8 cellular contexts compared by ENCODE assay signal in the genomic region with DNA sequence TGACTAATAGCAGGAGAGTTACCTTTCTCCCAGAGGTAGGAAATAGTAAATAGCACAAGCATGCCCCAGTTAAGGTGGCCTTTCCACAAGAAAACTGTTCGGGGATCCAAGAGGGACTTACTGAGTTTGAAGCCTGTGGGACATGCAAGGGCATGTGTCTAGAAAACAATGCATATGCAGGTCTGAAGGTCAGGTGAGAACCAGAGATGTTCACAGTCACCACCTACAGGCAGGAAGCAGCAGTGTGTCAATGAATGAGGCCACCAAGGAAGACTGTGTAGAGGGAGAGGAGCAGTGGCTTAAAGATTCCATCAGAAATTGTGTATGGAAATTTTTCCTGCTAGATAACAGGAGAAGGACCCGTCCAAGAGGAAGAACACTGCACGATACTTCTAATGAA.
DNase-seq lines count a peak whose midpoint lies in the region; ATAC-seq and TF ChIP-seq lines count a peak whose summit lies in the region.

No MANE protein-coding gene starts in this region.

- in situ Hi-C loops in Panc1 (cut with HindIII; ENCODE audit: low pct_unique_long_range_greater_than_20kb, low sequenced_read_pairs), result no loop called here

- H3K9me3 ChIP-seq in Panc1 (ENCODE audit: control insufficient read depth, insufficient read depth, low read depth, low read length), result no peaks in the 10 kb centered on the region
- no peaks in the 10 kb centered on the region for H3K9me3 ChIP-seq in spleen

- no peak overlapping the region for H3K27ac ChIP-seq in Panc1 (ENCODE audit: low read length)
- no peak overlapping the region for H3K27ac ChIP-seq in spleen

- no peaks in the 10 kb centered on the region for H3K27me3 ChIP-seq in Panc1 (ENCODE audit: control insufficient read depth, insufficient read depth, low read length)
- no peaks in the 10 kb centered on the region for H3K27me3 ChIP-seq in spleen (replicated peaks in 1 of 7)

- H3K4me3 ChIP-seq in Panc1 (ENCODE audit: low read depth in 2 of 2, low read length in 2 of 2) (no peak overlapping the region), spleen (no peak overlapping the region)

- TF ChIP-seq CTCF in GM20000 (IDR thresholded peaks at IDR 0.05; ENCODE audit: extremely low read depth, missing control alignments) (peak; percentile 15), Panc1 (IDR thresholded peaks at IDR 0.05) (peak; percentile 39), spleen (IDR thresholded peaks at IDR 0.05 in 8 of 11, conservative IDR thresholded peaks at IDR 0.05 in 3 of 11) (peak in 3 of 11 experiments; percentile 13 to 26 (median 14))

- ATAC-seq in Panc1, result no peak
- no peak for ATAC-seq in HG03439 (IDR thresholded peaks at IDR 0.05; ENCODE audit: unreplicated experiment)

- BruUV-seq in Panc1 (replicated peaks; lab: Mats Ljungman, UMichigan), result no TSS peak

- CTCF ChIA-PET in Panc1 (lab: Charles Lee), result no interaction called here

- H3K4me1 ChIP-seq in Panc1 (ENCODE audit: control insufficient read depth, insufficient read depth, low read length), result no peaks in the 10 kb centered on the region
- H3K4me1 ChIP-seq in spleen, result peaks cover 0 to 23% (median 5%) of the 10 kb centered on the region in 6 donors

- H3K36me3 ChIP-seq in Panc1 (ENCODE audit: control insufficient read depth, insufficient read depth, low read length), result no peaks in the 10 kb centered on the region
- H3K36me3 ChIP-seq in spleen, result peaks cover 0 to 15% (median 0%) of the 10 kb centered on the region in 6 donors

- intact Hi-C loops in Panc1 (cut with micrococcal nuclease; ENCODE audit: unreplicated experiment) (no loop called here), spleen (cut with DNase I; ENCODE audit: low total_unique reads) (no loop called here)

- peak; percentile 68 for DNase-seq in DMS53 treated with DMSO at 0.1 percent for 48 hours (lab: John Stamatoyannopoulos, UW; ENCODE audit: unreplicated experiment)
- DNase-seq in GM20000 (ENCODE audit: low spot score), result peak; percentile 42
- no peak for DNase-seq in Panc1 (ENCODE audit: low read depth, low spot score)
- peak; percentile 37 for DNase-seq in iPS-NIHi11 (ENCODE audit: low spot score)
- DNase-seq in spleen, result no peak
- DNase-seq in NCI-H128 (lab: John Stamatoyannopoulos, UW; ENCODE audit: unreplicated experiment), result no peak
- no peak for DNase-seq in occipital lobe (lab: John Stamatoyannopoulos, UW)

- WGBS in spleen, 5 donors, result 70 to 91% (median 76%) methylated on average over 3 of the region's 3 CpGs

- no peak for TF ChIP-seq POLR2A in spleen (IDR thresholded peaks at IDR 0.05)

- POLR2A ChIA-PET in Panc1 (lab: Charles Lee), result interaction anchor here (0.7 kb wide), 1 partner anchor 11 kb away, joined by 3 read pairs; no protein-coding TSS in a partner anchor

Comparison
In these comparisons a context has a peak if more than half of its experiments do, and no peak if none do; other contexts are left out.
1. DNase-seq: peak in DMS53 treated with DMSO at 0.1 percent for 48 hours (single experiment), GM20000 (single experiment) and iPS-NIHi11 (single experiment); none in Panc1 (single experiment), spleen (single experiment), NCI-H128 (single experiment) and occipital lobe (single experiment).